In genomic region chr9:37650873-37651768, GRCh38 we compare ENCODE assay signal across 8 cellular contexts. TPM values are rescaled to one million over a fixed set of nuclear protein-coding genes. Genes with fewer than 3 reads are reported as not detected.
DNase-seq lines count a peak whose midpoint lies in the region; ATAC-seq, FAIRE-seq and TF ChIP-seq lines count a peak whose summit lies in the region.

A gene with protein sequence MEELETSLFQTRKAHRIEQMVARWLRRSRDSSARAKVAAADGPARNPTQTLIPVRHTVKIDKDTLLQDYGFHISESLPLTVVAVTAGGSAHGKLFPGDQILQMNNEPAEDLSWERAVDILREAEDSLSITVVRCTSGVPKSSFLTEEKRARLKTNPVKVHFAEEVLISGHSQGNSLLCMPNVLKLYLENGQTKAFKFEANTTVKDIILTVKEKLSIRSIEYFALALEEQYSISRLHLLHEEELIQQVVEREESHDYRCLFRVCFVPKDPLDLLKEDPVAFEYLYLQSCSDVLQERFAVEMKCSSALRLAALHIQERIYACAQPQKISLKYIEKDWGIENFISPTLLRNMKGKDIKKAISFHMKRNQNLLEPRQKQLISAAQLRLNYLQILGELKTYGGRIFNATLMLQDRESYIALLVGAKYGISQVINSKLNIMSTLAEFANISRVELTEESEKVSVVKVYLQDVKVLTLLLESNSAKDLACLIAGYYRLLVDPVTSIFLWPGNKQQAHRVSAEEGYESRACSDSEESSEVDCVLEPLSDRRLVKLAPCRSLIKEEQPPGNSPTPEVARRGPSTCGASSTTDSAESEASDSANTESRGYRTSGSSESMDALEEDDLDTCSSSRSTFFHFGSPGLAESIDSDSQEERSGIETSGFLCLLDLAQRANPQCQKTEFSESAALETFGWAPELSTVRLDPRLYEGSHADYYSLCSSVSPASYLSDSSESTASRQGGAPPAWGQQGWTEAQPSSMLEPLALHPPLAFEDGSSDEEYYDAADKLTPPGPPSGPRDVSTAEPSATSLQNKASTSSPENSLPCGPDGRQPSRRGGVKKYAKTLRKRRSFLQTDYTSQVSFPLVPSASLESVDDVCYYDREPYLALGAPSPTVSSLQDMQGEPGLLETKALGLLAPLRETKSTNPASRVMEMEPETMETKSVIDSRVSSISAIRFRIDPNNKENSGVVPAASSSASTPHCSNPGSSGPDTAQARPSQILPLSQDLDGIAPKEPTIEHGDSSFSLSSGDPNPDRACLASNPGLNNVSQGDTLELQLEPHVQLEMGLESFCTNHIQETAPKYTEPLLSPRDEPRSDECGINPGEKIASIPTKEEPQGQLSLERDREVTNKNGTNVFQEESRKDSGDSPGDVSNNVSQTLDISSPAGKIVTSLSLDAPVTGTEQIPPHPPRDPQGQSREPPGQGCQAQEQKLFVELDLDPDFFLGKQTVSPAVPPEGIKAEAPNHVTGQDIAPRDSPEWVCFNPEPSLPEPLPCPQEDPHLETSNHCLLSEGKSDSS (N-terminal part only) (plus strand): TSS chr9:37650954. CDS start chr9:37692642, 41,688 bp downstream.

- peaks cover 13% of the 10 kb centered on the region for H3K4me1 Mint-ChIP-seq in activated naive CD4-positive, alpha-beta T cell treated with anti-CD3 and anti-CD28 coated beads, Interleukin-2, amount 50 U/mL, for 24 hours
- H3K4me1 Mint-ChIP-seq in progenitor cell of endocrine pancreas (ENCODE audit: low read depth), result peaks cover 11% of the 10 kb centered on the region

- no peak within 1 kb of the TSS for H3K27ac ChIP-seq in SJCRH30
- H3K27ac ChIP-seq in cardiac muscle cell, result no peak within 1 kb of the TSS
- no peak within 1 kb of the TSS for H3K27ac ChIP-seq in vagina

- no peak for FAIRE-seq in HTR-8/SVneo (lab: Jason Lieb, UNC)

- peaks cover 49% of the 10 kb centered on the region for H3K27me3 Mint-ChIP-seq in activated naive CD4-positive, alpha-beta T cell treated with anti-CD3 and anti-CD28 coated beads, Interleukin-2, amount 50 U/mL, for 24 hours
- H3K27me3 Mint-ChIP-seq in progenitor cell of endocrine pancreas, result peaks cover 82% of the 10 kb centered on the region

- TF ChIP-seq CTCF in cardiac muscle cell (IDR thresholded peaks at IDR 0.05; ENCODE audit: low read depth, low read length) (no peak), progenitor cell of endocrine pancreas (IDR thresholded peaks at IDR 0.05; ENCODE audit: unreplicated experiment) (no peak), vagina (IDR thresholded peaks at IDR 0.05) (no peak)

- no peak within 1 kb of the TSS for H3K27ac Mint-ChIP-seq in activated naive CD4-positive, alpha-beta T cell treated with anti-CD3 and anti-CD28 coated beads, Interleukin-2, amount 50 U/mL, for 24 hours
- H3K27ac Mint-ChIP-seq in progenitor cell of endocrine pancreas, result peak within 1 kb of the TSS; percentile 24

- intact Hi-C loops in vagina (cut with DNase I), result no loop called here

- peak; percentile 89 for DNase-seq in COLO668 (lab: John Stamatoyannopoulos, UW; ENCODE audit: unreplicated experiment)
- peak; percentile 18 for DNase-seq in HTR-8/SVneo (ENCODE audit: insufficient read length, low spot score)
- peak; percentile 67 to 81 for DNase-seq in SJCRH30
- peak; percentile 51 to 91 for DNase-seq in cardiac muscle cell (ENCODE audit: low read depth in 1 of 2, low spot score in 1 of 2)
- DNase-seq in progenitor cell of endocrine pancreas (ENCODE audit: low spot score, unreplicated experiment), result no peak
- no peak for DNase-seq in vagina (ENCODE audit: extremely low spot score in 2 of 2)

- H3K27me3 ChIP-seq in SJCRH30 (no peaks in the 10 kb centered on the region), cardiac muscle cell (peaks cover 85% of the 10 kb centered on the region), vagina (no peaks in the 10 kb centered on the region)

- peak within 1 kb of the TSS; percentile 83 for H3K4me3 Mint-ChIP-seq in activated naive CD4-positive, alpha-beta T cell treated with anti-CD3 and anti-CD28 coated beads, Interleukin-2, amount 50 U/mL, for 24 hours
- H3K4me3 Mint-ChIP-seq in progenitor cell of endocrine pancreas (ENCODE audit: low read depth), result peak within 1 kb of the TSS; percentile 72

- peaks cover 8% of the 10 kb centered on the region; the same call in 1 of the 2 replicates for H3K4me1 ChIP-seq in SJCRH30
- H3K4me1 ChIP-seq in cardiac muscle cell (ENCODE audit: low read depth), result peaks cover 14% of the 10 kb centered on the region
- peaks cover 8% of the 10 kb centered on the region for H3K4me1 ChIP-seq in vagina

- H3K9me3 ChIP-seq in SJCRH30 (replicated peaks), result no peaks in the 10 kb centered on the region
- no peaks in the 10 kb centered on the region for H3K9me3 ChIP-seq in cardiac muscle cell (ENCODE audit: low read depth)
- no peaks in the 10 kb centered on the region for H3K9me3 ChIP-seq in vagina

- peak; percentile 96 for ATAC-seq in GM19463 (IDR thresholded peaks at IDR 0.05; ENCODE audit: unreplicated experiment)

- peak within 1 kb of the TSS; percentile 77 for H3K4me3 ChIP-seq in SJCRH30
- peak within 1 kb of the TSS; percentile 64 for H3K4me3 ChIP-seq in cardiac muscle cell
- peak within 1 kb of the TSS; percentile 45 to 75 for H3K4me3 ChIP-seq in vagina

- H3K9me3 Mint-ChIP-seq in activated naive CD4-positive, alpha-beta T cell treated with anti-CD3 and anti-CD28 coated beads, Interleukin-2, amount 50 U/mL, for 24 hours, result no peaks in the 10 kb centered on the region
- H3K9me3 Mint-ChIP-seq in progenitor cell of endocrine pancreas (ENCODE audit: low read depth), result no peaks in the 10 kb centered on the region

- no peak for TF ChIP-seq POLR2A in vagina (IDR thresholded peaks at IDR 0.05)

- no peaks in the 10 kb centered on the region for H3K36me3 Mint-ChIP-seq in activated naive CD4-positive, alpha-beta T cell treated with anti-CD3 and anti-CD28 coated beads, Interleukin-2, amount 50 U/mL, for 24 hours
- no peaks in the 10 kb centered on the region for H3K36me3 Mint-ChIP-seq in progenitor cell of endocrine pancreas (ENCODE audit: insufficient read depth)

- H3K36me3 ChIP-seq in SJCRH30, result no peaks in the 10 kb centered on the region
- no peaks in the 10 kb centered on the region for H3K36me3 ChIP-seq in cardiac muscle cell
- H3K36me3 ChIP-seq in vagina, result no peaks in the 10 kb centered on the region

RNA-seq across cellular contexts. Expression of the gene that starts here (rescaled TPM):
- 6.5 and 6.6 TPM in 2 replicates for total RNA-seq in SJCRH30 (2014; rRNA removed; shearing (Covaris generic))
- total RNA-seq in cardiac muscle cell, result 0.15 and 1.5 TPM in 2 replicates
- polyA plus RNA-seq in cardiac muscle cell, result 0.32 TPM in 1 of 2 replicates, not detected in the other
- total RNA-seq in progenitor cell of endocrine pancreas, result 0.31 and 0.44 TPM in 2 replicates
- 0.98 TPM for total RNA-seq in vagina

Comparison
In these comparisons a context has a peak if more than half of its experiments do, and no peak if none do; other contexts are left out.
1. DNase-seq: peak in COLO668 (single experiment), HTR-8/SVneo (single experiment), SJCRH30 (2 of 2) and cardiac muscle cell (2 of 2); none in progenitor cell of endocrine pancreas (single experiment) and vagina (0 of 2).
2. Peak in every context shown above with its lines, with median percentiles within 50 percentile points of each other: H3K4me3 ChIP-seq.